In the genomic region with DNA sequence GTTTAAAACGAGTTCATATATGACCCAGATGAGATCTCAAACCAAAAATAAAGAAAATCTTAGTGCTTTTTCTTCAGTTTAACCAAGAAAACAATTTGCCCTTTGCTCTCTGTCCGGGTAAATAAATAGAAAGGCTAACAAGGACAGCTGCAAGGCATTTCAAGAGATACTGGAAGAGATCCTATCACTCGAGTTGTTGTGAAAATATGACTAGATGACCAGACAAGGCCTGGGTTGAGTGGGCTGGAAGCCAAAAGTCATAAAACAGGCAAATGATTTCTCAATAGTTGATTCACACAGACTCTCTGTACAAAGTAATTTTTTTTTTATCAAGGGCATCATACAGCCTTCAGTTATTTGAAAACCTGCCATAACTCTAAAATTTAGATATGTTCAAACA, we compare ENCODE assay signal across 14 cellular contexts. TPM values are rescaled to one million over a fixed set of nuclear protein-coding genes. Genes with fewer than 3 reads are reported as not detected.
DNase-seq lines count a peak whose midpoint lies in the region; ATAC-seq, FAIRE-seq and TF ChIP-seq lines count a peak whose summit lies in the region.
"Had no signal": no experiment of that assay in that cellular context is flagged by ENCODE, and none has a peak within 500 bp of the region (broad histone marks: within the 10 kb centered on the region; RNA-seq: fewer than 3 reads in every experiment).

No MANE protein-coding gene starts in this region.

- H3K36me3 ChIP-seq in RWPE2 (ENCODE audit: low read depth) (no peaks in the 10 kb centered on the region), kidney epithelial cell (ENCODE audit: control insufficient read depth, insufficient read depth, low read length) (no peaks in the 10 kb centered on the region)

- POLR2A ChIA-PET in A549 (lab: Yijun Ruan, JAX) = no interaction called here

- no peaks in the 10 kb centered on the region for H3K9me3 Mint-ChIP-seq in activated T-cell treated with anti-CD3 and anti-CD28 coated beads, Interleukin-2, amount 50 U/mL, for 24 hours
- H3K9me3 Mint-ChIP-seq: activated T-helper 2 cell treated with anti-CD3 and anti-CD28 coated beads, Interferon-gamma antibody, Interleukin-2, Interleukin-4, amounts not matched to agents 10 μg/mL and 5 μg/mL and 100 μg/mL, durations not matched to agents 14 hours and 24 hours and 36 hours; WTC11 had no signal

- ATAC-seq in A549 (peak in 1 of 2 experiments; percentile 24; a peak in 1 of 6 replicates), RWPE2 (ENCODE audit: low read depth) (peak; percentile 68), HG02970 (IDR thresholded peaks at IDR 0.05; ENCODE audit: low FRiP score, unreplicated experiment) (no peak)
- ATAC-seq: WTC11 had no signal

- no peak for TF ChIP-seq POLR2A in A549 (IDR thresholded peaks at IDR 0.05; ENCODE audit: low read length)

- TF ChIP-seq CTCF in A549 (IDR thresholded peaks at IDR 0.05) = no peak
- no peak for TF ChIP-seq CTCF in RWPE2 (IDR thresholded peaks at IDR 0.05; ENCODE audit: poor library complexity, severe bottlenecking)
- no peak for TF ChIP-seq CTCF in kidney epithelial cell (IDR thresholded peaks at IDR 0.05; ENCODE audit: insufficient read depth, low read length, poor library complexity, severe bottlenecking)

- no peak overlapping the region for H3K27ac Mint-ChIP-seq in activated T-cell treated with anti-CD3 and anti-CD28 coated beads, Interleukin-2, amount 50 U/mL, for 24 hours
- H3K27ac Mint-ChIP-seq: activated T-helper 2 cell treated with anti-CD3 and anti-CD28 coated beads, Interferon-gamma antibody, Interleukin-2, Interleukin-4, amounts not matched to agents 10 μg/mL and 5 μg/mL and 100 μg/mL, durations not matched to agents 14 hours and 24 hours and 36 hours; naive B cell; WTC11 had no signal

- H3K27me3 Mint-ChIP-seq in activated T-cell treated with anti-CD3 and anti-CD28 coated beads, Interleukin-2, amount 50 U/mL, for 24 hours = no peaks in the 10 kb centered on the region
- H3K27me3 Mint-ChIP-seq: naive B cell had no signal

- no peak for TF ChIP-seq EP300 in A549 (IDR thresholded peaks at IDR 0.05)

- H3K9me3 ChIP-seq in A549 = no peaks in the 10 kb centered on the region
- H3K9me3 ChIP-seq in RWPE2 (ENCODE audit: severe bottlenecking) = no peaks in the 10 kb centered on the region

- peak in 1 of 2 experiments; percentile 46 for DNase-seq in A549 (ENCODE audit: low read depth in 1 of 2, low spot score in 1 of 2)
- peak; percentile 62 for DNase-seq in LHCN-M2 (ENCODE audit: low read depth)
- DNase-seq in RWPE2 (ENCODE audit: low spot score) = no peak
- DNase-seq in kidney epithelial cell (ENCODE audit: low read depth) = peak; percentile 28
- no peak for DNase-seq in NCI-H82 treated with DMSO at 0.1 percent for 48 hours (lab: John Stamatoyannopoulos, UW; ENCODE audit: unreplicated experiment)
- no peak for DNase-seq in Kasumi-1 (lab: John Stamatoyannopoulos, UW)
- DNase-seq in activated T-cell treated with anti-CD3 and anti-CD28 coated beads, Interleukin-2, amount 50 U/mL, for 24 hours = no peak
- DNase-seq: hippocampal formation, naive B cell, RPMI8226 had no signal

- peaks cover 4% of the 10 kb centered on the region for H3K27me3 ChIP-seq in RWPE2 (ENCODE audit: insufficient read depth, poor library complexity, severe bottlenecking)
- no peaks in the 10 kb centered on the region for H3K27me3 ChIP-seq in kidney epithelial cell (ENCODE audit: control insufficient read depth, insufficient read depth, low read length)

- peak overlapping the region; percentile 51 for H3K4me2 ChIP-seq in A549

- H3K4me1 ChIP-seq in A549 (peaks cover 8% of the 10 kb centered on the region; the same call in 2 of the 3 replicates), RWPE2 (ENCODE audit: insufficient read depth, poor library complexity, severe bottlenecking) (no peaks in the 10 kb centered on the region)

- no peak overlapping the region for H3K27ac ChIP-seq in A549
- H3K27ac ChIP-seq in RWPE2 (ENCODE audit: poor library complexity, severe bottlenecking) = no peak overlapping the region

- no peaks in the 10 kb centered on the region for H3K36me3 Mint-ChIP-seq in activated T-cell treated with anti-CD3 and anti-CD28 coated beads, Interleukin-2, amount 50 U/mL, for 24 hours (ENCODE audit: low read depth)
- H3K36me3 Mint-ChIP-seq: naive B cell, WTC11 had no signal

- no peak overlapping the region for H3K4me3 Mint-ChIP-seq in activated T-cell treated with anti-CD3 and anti-CD28 coated beads, Interleukin-2, amount 50 U/mL, for 24 hours
- H3K4me3 Mint-ChIP-seq: naive B cell, WTC11 had no signal

- no peak overlapping the region for H3K4me3 ChIP-seq in A549
- no peak overlapping the region for H3K4me3 ChIP-seq in RWPE2 (ENCODE audit: severe bottlenecking)
- no peak overlapping the region for H3K4me3 ChIP-seq in kidney epithelial cell (ENCODE audit: low read depth, low read length)

- no peak for TF ChIP-seq RAD21 in A549 (conservative IDR thresholded peaks at IDR 0.05 in 1 of 2, IDR thresholded peaks at IDR 0.05 in 1 of 2)

- no peaks in the 10 kb centered on the region for H3K4me1 Mint-ChIP-seq in activated T-cell treated with anti-CD3 and anti-CD28 coated beads, Interleukin-2, amount 50 U/mL, for 24 hours (ENCODE audit: low read depth)
- H3K4me1 Mint-ChIP-seq: naive B cell, WTC11 had no signal

- CTCF ChIA-PET in A549 (lab: Yijun Ruan, JAX) = no interaction called here

- no peak for FAIRE-seq in A549 (lab: Jason Lieb, UNC)
- FAIRE-seq: G401.6 had no signal

- under 1% methylated on average over 3 of the region's 3 CpGs for WGBS in A549 (ENCODE audit: missing lambda C conversion rate)

TF ChIP-seq in A549, 52 proteins besides CTCF, POLR2A, EP300 and RAD21:
- no peak for TF ChIP-seq ZSCAN20 (CRISPR knock-in tag; IDR thresholded peaks at IDR 0.05)
- peak; percentile 43; the same call in 1 of the 2 replicates for TF ChIP-seq GATA3 (IDR thresholded peaks at IDR 0.05; ENCODE audit: borderline replicate concordance)

RNA-seq across cellular contexts. Expression of a gene that starts 55.9 kb away (rescaled TPM):
- polyA plus RNA-seq in A549 (2011; rRNA removed) = 0.01 TPM in 2 replicates
- polyA plus RNA-seq in A549 (2012; cell fraction: cytosol; rRNA removed) = 0.03 TPM in 1 of 2 replicates, not detected in the other
- 0.01 TPM in 1 of 2 replicates, not detected in the other for polyA plus RNA-seq in A549 (2012; cell fraction: nucleus; rRNA removed)
- not detected in 3 replicates for polyA plus RNA-seq in A549 (2017; fragmentation: RNase III; extraction: RNeasy Plus Mini Kit Qiagen cat#74134 plus additional on column Dnase treatment)
- not detected in 2 replicates for polyA minus RNA-seq in A549 (2011; rRNA and poly(A)+ RNA removed)
- total RNA-seq in LHCN-M2 (2014; rRNA removed) = not detected in 2 replicates
- polyA plus RNA-seq in LHCN-M2 (2012) = not detected
- 0.13 and 0.14 TPM in 2 replicates for total RNA-seq in kidney epithelial cell
- total RNA-seq: activated T-helper 2 cell treated with anti-CD3 and anti-CD28 coated beads, Interferon-gamma antibody, Interleukin-2, Interleukin-4, amounts not matched to agents 10 μg/mL and 5 μg/mL and 100 μg/mL, durations not matched to agents 14 hours and 24 hours and 36 hours had no signal

Comparison
In these comparisons a context has a peak if more than half of its experiments do, and no peak if none do; other contexts are left out.
1. DNase-seq: peak in LHCN-M2 (single experiment) and kidney epithelial cell (single experiment); none in RWPE2 (single experiment), NCI-H82 treated with DMSO at 0.1 percent for 48 hours (single experiment), Kasumi-1 (0 of 2) and activated T-cell treated with anti-CD3 and anti-CD28 coated beads, Interleukin-2, amount 50 U/mL, for 24 hours (single experiment).